Comparison of ENCODE assay signal across 1 cellular context in the genomic region with DNA sequence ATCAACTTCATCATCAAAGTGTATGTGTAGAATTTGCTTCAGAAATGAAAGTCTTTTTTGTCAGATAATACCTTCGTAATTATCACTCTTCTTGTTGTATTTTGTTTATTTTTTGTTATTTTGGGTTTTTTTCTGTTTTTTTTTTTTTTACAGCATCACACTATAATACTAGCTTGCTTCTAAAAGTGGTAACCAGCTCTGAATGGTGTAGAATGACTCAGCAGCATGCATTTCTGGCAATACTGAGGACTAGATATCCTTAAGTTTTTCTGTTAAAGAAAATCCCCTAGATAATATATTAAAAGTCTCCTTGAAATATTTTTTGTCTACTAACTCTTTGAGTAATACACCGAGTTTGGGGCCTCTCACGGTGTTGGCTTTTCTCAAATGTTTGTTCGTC.
TF ChIP-seq lines count a peak whose summit lies in the region.

No MANE protein-coding gene starts in this region.

TF ChIP-seq in GM23338, 12 proteins besides CTCF, POLR2A, EP300 and RAD21:
- TF ChIP-seq, protein P1, sequence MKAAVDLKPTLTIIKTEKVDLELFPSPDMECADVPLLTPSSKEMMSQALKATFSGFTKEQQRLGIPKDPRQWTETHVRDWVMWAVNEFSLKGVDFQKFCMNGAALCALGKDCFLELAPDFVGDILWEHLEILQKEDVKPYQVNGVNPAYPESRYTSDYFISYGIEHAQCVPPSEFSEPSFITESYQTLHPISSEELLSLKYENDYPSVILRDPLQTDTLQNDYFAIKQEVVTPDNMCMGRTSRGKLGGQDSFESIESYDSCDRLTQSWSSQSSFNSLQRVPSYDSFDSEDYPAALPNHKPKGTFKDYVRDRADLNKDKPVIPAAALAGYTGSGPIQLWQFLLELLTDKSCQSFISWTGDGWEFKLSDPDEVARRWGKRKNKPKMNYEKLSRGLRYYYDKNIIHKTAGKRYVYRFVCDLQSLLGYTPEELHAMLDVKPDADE (IDR thresholded peaks at IDR 0.05): no peak
- TF ChIP-seq, protein P2, sequence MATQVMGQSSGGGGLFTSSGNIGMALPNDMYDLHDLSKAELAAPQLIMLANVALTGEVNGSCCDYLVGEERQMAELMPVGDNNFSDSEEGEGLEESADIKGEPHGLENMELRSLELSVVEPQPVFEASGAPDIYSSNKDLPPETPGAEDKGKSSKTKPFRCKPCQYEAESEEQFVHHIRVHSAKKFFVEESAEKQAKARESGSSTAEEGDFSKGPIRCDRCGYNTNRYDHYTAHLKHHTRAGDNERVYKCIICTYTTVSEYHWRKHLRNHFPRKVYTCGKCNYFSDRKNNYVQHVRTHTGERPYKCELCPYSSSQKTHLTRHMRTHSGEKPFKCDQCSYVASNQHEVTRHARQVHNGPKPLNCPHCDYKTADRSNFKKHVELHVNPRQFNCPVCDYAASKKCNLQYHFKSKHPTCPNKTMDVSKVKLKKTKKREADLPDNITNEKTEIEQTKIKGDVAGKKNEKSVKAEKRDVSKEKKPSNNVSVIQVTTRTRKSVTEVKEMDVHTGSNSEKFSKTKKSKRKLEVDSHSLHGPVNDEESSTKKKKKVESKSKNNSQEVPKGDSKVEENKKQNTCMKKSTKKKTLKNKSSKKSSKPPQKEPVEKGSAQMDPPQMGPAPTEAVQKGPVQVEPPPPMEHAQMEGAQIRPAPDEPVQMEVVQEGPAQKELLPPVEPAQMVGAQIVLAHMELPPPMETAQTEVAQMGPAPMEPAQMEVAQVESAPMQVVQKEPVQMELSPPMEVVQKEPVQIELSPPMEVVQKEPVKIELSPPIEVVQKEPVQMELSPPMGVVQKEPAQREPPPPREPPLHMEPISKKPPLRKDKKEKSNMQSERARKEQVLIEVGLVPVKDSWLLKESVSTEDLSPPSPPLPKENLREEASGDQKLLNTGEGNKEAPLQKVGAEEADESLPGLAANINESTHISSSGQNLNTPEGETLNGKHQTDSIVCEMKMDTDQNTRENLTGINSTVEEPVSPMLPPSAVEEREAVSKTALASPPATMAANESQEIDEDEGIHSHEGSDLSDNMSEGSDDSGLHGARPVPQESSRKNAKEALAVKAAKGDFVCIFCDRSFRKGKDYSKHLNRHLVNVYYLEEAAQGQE (IDR thresholded peaks at IDR 0.05; ENCODE audit: unreplicated experiment): no peak
- TF ChIP-seq ZNF114 (CRISPR knock-in tag; IDR thresholded peaks at IDR 0.05) (no peak), STAT1 (IDR thresholded peaks at IDR 0.05; ENCODE audit: unreplicated experiment) (no peak), ZNF331 (CRISPR knock-in tag; IDR thresholded peaks at IDR 0.05; ENCODE audit: low read depth) (no peak), JUNB (IDR thresholded peaks at IDR 0.05; ENCODE audit: unreplicated experiment) (no peak), POLR2AphosphoS5 (IDR thresholded peaks at IDR 0.05; ENCODE audit: low read depth) (no peak)
